ENCODE assay signal across 8 cellular contexts in the genomic region with DNA sequence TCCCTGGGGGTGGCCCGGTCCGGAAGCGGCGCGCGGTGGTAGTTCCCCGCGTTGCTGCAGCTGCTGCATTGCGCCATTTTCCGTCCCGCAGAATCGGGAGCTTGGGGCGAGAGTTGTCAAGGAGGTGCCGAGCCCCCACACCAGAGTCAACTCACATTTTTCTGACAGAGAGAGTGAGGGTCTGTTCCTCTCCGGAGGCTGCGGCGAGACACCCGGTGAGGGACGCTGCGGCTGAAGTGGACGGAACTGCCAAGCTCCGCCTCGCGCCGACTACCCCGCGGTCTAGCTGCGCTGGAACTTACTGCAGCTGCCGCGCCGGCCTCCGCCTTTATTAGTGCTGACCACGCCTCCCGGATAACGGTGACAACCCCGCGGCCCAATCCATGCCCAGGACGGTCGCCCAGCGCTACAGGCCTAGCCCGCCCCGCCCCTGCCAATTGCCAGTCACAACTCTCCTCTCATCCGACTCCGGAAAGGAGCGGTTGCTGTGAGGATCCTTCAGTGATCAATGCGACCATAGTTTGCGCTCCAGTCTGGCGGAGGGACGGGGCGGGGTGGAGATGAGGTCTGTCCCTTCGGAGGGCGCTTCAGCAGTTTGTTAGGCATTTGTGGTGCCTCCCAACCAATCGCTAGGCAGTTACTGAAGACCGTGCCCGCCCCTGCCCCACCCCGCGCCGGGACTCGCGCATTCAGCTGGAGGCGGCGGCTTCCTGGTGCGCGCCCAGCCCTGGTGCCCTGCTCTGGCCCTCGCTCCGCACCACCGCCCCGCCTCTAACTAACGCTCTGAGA. TPM values are rescaled to one million over a fixed set of nuclear protein-coding genes. Genes with fewer than 3 reads are reported as not detected.
DNase-seq lines count a peak whose midpoint lies in the region; ATAC-seq and TF ChIP-seq lines count a peak whose summit lies in the region.

A gene with protein sequence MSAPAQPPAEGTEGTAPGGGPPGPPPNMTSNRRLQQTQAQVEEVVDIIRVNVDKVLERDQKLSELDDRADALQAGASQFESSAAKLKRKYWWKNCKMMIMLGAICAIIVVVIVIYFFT (minus strand): TSS at position 303 of the 789 bp plus-strand sequence. CDS start 146 bp downstream, at position 157.

- peak; percentile 87 for ATAC-seq in HG02763 (IDR thresholded peaks at IDR 0.05; ENCODE audit: unreplicated experiment)
- ATAC-seq in activated naive CD8-positive, alpha-beta T cell treated with anti-CD3 and anti-CD28 coated beads, Interleukin-2, amount 50 U/mL, for 24 hours = peak; percentile 95

- peak within 1 kb of the TSS; percentile 71 for H2BK5ac ChIP-seq in trophoblast cell (ENCODE audit: low read depth, low read length, poor library complexity)

- H3K27ac Mint-ChIP-seq in activated naive CD8-positive, alpha-beta T cell treated with anti-CD3 and anti-CD28 coated beads, Interleukin-2, amount 50 U/mL, for 24 hours = peak within 1 kb of the TSS; percentile 90
- H3K27ac Mint-ChIP-seq in type B pancreatic cell = peak within 1 kb of the TSS; percentile 77

- H3K79me1 ChIP-seq in trophoblast cell (ENCODE audit: low read length) = peaks cover 9% of the 10 kb centered on the region

- no peak within 1 kb of the TSS for H3K23ac ChIP-seq in trophoblast cell (ENCODE audit: low read length)

- peak within 1 kb of the TSS; percentile 77 for H3K14ac ChIP-seq in trophoblast cell (ENCODE audit: low read length)

- peak within 1 kb of the TSS; percentile 49 for H4K91ac ChIP-seq in trophoblast cell (ENCODE audit: low read depth, low read length)

- H3K4me3 ChIP-seq in GM12865 (ENCODE audit: low read depth, low read length) (peak within 1 kb of the TSS; percentile 57), cardiac muscle cell (peak within 1 kb of the TSS; percentile 53), trophoblast cell (ENCODE audit: low read depth, low read length) (peak within 1 kb of the TSS; percentile 76)

- H4K12ac ChIP-seq in trophoblast cell (ENCODE audit: low read depth, low read length) = no peak within 1 kb of the TSS

- TF ChIP-seq CTCF in GM12865 (IDR thresholded peaks at IDR 0.05; ENCODE audit: insufficient read depth, low read depth, low read length, missing control alignments) = no peak
- TF ChIP-seq CTCF in cardiac muscle cell (IDR thresholded peaks at IDR 0.05; ENCODE audit: low read depth, low read length) = no peak
- TF ChIP-seq CTCF in type B pancreatic cell (conservative IDR thresholded peaks at IDR 0.05) = no peak

- H3K36me3 ChIP-seq in cardiac muscle cell (no peaks in the 10 kb centered on the region), trophoblast cell (ENCODE audit: control insufficient read depth in 1 of 2, insufficient read depth in 2 of 2, low read length in 2 of 2) (peaks cover 4 to 7% of the 10 kb centered on the region in 2 experiments)

- H2AFZ ChIP-seq in trophoblast cell (ENCODE audit: insufficient read depth, low read length, poor library complexity) = peak within 1 kb of the TSS; percentile 76

- H3K9ac ChIP-seq in trophoblast cell (ENCODE audit: low read length) = peak within 1 kb of the TSS; percentile 81

- H3K4me1 ChIP-seq in cardiac muscle cell (ENCODE audit: low read depth) (peaks cover 12% of the 10 kb centered on the region), trophoblast cell (ENCODE audit: control insufficient read depth in 1 of 2, insufficient read depth in 2 of 2, low read length in 2 of 2) (peaks cover 5 to 7% of the 10 kb centered on the region in 2 experiments)

- H3K79me2 ChIP-seq in trophoblast cell (ENCODE audit: control insufficient read depth, insufficient read depth, low read length, poor library complexity) = peaks cover 7% of the 10 kb centered on the region

- no CpG with 5 or more reads among the region's 69 CpGs for WGBS in trophoblast cell (ENCODE audit: extremely low coverage, insufficient coverage, insufficient read length)

- peak within 1 kb of the TSS; percentile 93 for H3K4me3 Mint-ChIP-seq in activated naive CD8-positive, alpha-beta T cell treated with anti-CD3 and anti-CD28 coated beads, Interleukin-2, amount 50 U/mL, for 24 hours
- H3K4me3 Mint-ChIP-seq in type B pancreatic cell = peak within 1 kb of the TSS; percentile 86

- no peaks in the 10 kb centered on the region for H3K9me3 ChIP-seq in cardiac muscle cell (ENCODE audit: low read depth)
- H3K9me3 ChIP-seq in trophoblast cell (ENCODE audit: insufficient read depth, low read depth, low read length) = no peaks in the 10 kb centered on the region

- H3K36me3 Mint-ChIP-seq in activated naive CD8-positive, alpha-beta T cell treated with anti-CD3 and anti-CD28 coated beads, Interleukin-2, amount 50 U/mL, for 24 hours (ENCODE audit: low read depth) = peaks cover 43% of the 10 kb centered on the region
- peaks cover 2% of the 10 kb centered on the region for H3K36me3 Mint-ChIP-seq in type B pancreatic cell

- H3K27ac ChIP-seq in cardiac muscle cell (peak within 1 kb of the TSS; percentile 70), trophoblast cell (ENCODE audit: low read depth, low read length) (peak within 1 kb of the TSS; percentile 80)

- no peaks in the 10 kb centered on the region for H3K9me3 Mint-ChIP-seq in activated naive CD8-positive, alpha-beta T cell treated with anti-CD3 and anti-CD28 coated beads, Interleukin-2, amount 50 U/mL, for 24 hours
- no peaks in the 10 kb centered on the region for H3K9me3 Mint-ChIP-seq in type B pancreatic cell

- H3K18ac ChIP-seq in trophoblast cell (ENCODE audit: low read length) = peak within 1 kb of the TSS; percentile 65

- H3K4me2 ChIP-seq in trophoblast cell (ENCODE audit: low read length) = peak within 1 kb of the TSS; percentile 79

- H4K8ac ChIP-seq in trophoblast cell (ENCODE audit: low read depth, low read length) = peak within 1 kb of the TSS; percentile 79

- no peaks in the 10 kb centered on the region for H3K27me3 Mint-ChIP-seq in activated naive CD8-positive, alpha-beta T cell treated with anti-CD3 and anti-CD28 coated beads, Interleukin-2, amount 50 U/mL, for 24 hours
- peaks cover 31% of the 10 kb centered on the region for H3K27me3 Mint-ChIP-seq in type B pancreatic cell

- peaks cover 59% of the 10 kb centered on the region for H3K4me1 Mint-ChIP-seq in activated naive CD8-positive, alpha-beta T cell treated with anti-CD3 and anti-CD28 coated beads, Interleukin-2, amount 50 U/mL, for 24 hours
- peaks cover 5% of the 10 kb centered on the region for H3K4me1 Mint-ChIP-seq in type B pancreatic cell (ENCODE audit: unreplicated experiment)

- peak within 1 kb of the TSS; percentile 39 for H2BK12ac ChIP-seq in trophoblast cell (ENCODE audit: low read length)

- DNase-seq in GM12865 (ENCODE audit: low read depth) (peak; percentile 98), NCI-H1417 treated with DMSO at 0.1 percent for 48 hours (lab: John Stamatoyannopoulos, UW) (peak; percentile 94), SW480 (ENCODE audit: low spot score) (peak; percentile 99), cardiac muscle cell (ENCODE audit: low read depth in 1 of 2, low spot score in 1 of 2) (peak; percentile 98 to 99), trophoblast cell (peak; percentile 95 to 97), type B pancreatic cell (ENCODE audit: extremely low spot score, unreplicated experiment) (peak; percentile 97)
- peak; percentile 98 for DNase-seq in activated naive CD8-positive, alpha-beta T cell treated with anti-CD3 and anti-CD28 coated beads, Interleukin-2, amount 50 U/mL, for 24 hours

- no peaks in the 10 kb centered on the region for H3K27me3 ChIP-seq in cardiac muscle cell
- H3K27me3 ChIP-seq in trophoblast cell (ENCODE audit: insufficient read depth, low read length) = no peaks in the 10 kb centered on the region

- peak within 1 kb of the TSS; percentile 51 for H3K4ac ChIP-seq in trophoblast cell (ENCODE audit: low read depth, low read length)

- peak within 1 kb of the TSS; percentile 2 for H2AK5ac ChIP-seq in trophoblast cell (ENCODE audit: low read length)

- peak within 1 kb of the TSS; percentile 74 for H2BK120ac ChIP-seq in trophoblast cell (ENCODE audit: insufficient read depth, low read length, poor library complexity)

RNA-seq across cellular contexts. Expression of the gene that starts here (rescaled TPM):
- total RNA-seq in cardiac muscle cell (15.1 and 17.7 TPM in 2 replicates), type B pancreatic cell (ENCODE audit: low replicate concordance) (10.1 and 12.7 TPM in 2 replicates)
- polyA plus RNA-seq in cardiac muscle cell = 14.9 and 28.4 TPM in 2 replicates
- polyA plus RNA-seq in trophoblast cell (2013) = 8.1 and 8.3 TPM in 2 replicates

Comparison
In these comparisons a context has a peak if more than half of its experiments do, and no peak if none do; other contexts are left out.
1. Peak in every context shown above with its lines: DNase-seq, ATAC-seq, H3K4me3 ChIP-seq and H3K27ac ChIP-seq.